Comparison of ENCODE assay signal across 35 cellular contexts in genomic region chr18:50169149-50169548, GRCh38. TPM values are rescaled to one million over a fixed set of nuclear protein-coding genes. Genes with fewer than 3 reads are reported as not detected.
"Had no signal": no experiment of that assay in that cellular context is flagged by ENCODE, and none has a peak within 500 bp of the region (broad histone marks: within the 10 kb centered on the region; RNA-seq: fewer than 3 reads in every experiment).

No MANE protein-coding gene starts in this region.

- H3K4me1 ChIP-seq: adrenal gland, ascending aorta, body of pancreas, breast epithelium had no signal

- FAIRE-seq: astrocyte, bronchial epithelial cell, colon had no signal

- DNase-seq: activated effector memory CD4-positive, alpha-beta T cell treated with anti-CD3 and anti-CD28 coated beads, Interleukin-2, amount 50 U/mL, for 16 hours; activated effector memory CD4-positive, alpha-beta T cell treated with Interleukin-2 at 50 U/mL for 16 hours; activated gamma-delta T cell; activated gamma-delta T cell treated with Interleukin-2 at 50 U/mL for 16 hours; activated naive CD4-positive, alpha-beta T cell; activated naive CD4-positive, alpha-beta T cell treated with anti-CD3 and anti-CD28 coated beads for 36 hours; activated naive CD4-positive, alpha-beta T cell treated with anti-CD3 and anti-CD28 coated beads, Interleukin-2, amount 10 ng/mL, durations not matched to agents 7 days and 5 days; activated naive CD4-positive, alpha-beta T cell treated with anti-CD3 and anti-CD28 coated beads, Interleukin-2, amount 50 U/mL, for 16 hours; activated naive CD4-positive, alpha-beta T cell treated with Interleukin-2 at 50 U/mL for 16 hours; activated naive CD8-positive, alpha-beta T cell treated with anti-CD3 and anti-CD28 coated beads for 36 hours; activated naive CD8-positive, alpha-beta T cell treated with anti-CD3 and anti-CD28 coated beads, Interleukin-2, amount 10 ng/mL, durations not matched to agents 7 days and 5 days; activated naive CD8-positive, alpha-beta T cell treated with anti-CD3 and anti-CD28 coated beads, Interleukin-2, amount 50 U/mL, for 24 hours; activated T-cell treated with anti-CD3 and anti-CD28 coated beads, Interleukin-2, amount 50 U/mL, for 4 hours; activated T-cell treated with anti-CD3 and anti-CD28 coated beads, Interleukin-2, amount 50 U/mL, for 48 hours; activated T-cell treated with anti-CD3 and anti-CD28 coated beads, Interleukin-2, amount 50 U/mL, for 72 hours; adrenal gland; amniotic stem cell; amygdala; anterior cingulate cortex; aorta; body of pancreas; brain microvascular endothelial cell; caudate nucleus; central memory CD4-positive, alpha-beta T cell; cerebellar nuclear complex had no signal

- H3K36me3 ChIP-seq: adrenal gland, ascending aorta, brain microvascular endothelial cell, breast epithelium, cardiac muscle cell had no signal

- ATAC-seq: activated naive CD4-positive, alpha-beta T cell treated with anti-CD3 and anti-CD28 coated beads, Interleukin-2, amount 50 U/mL, for 72 hours; activated naive CD8-positive, alpha-beta T cell treated with anti-CD3 and anti-CD28 coated beads, Interleukin-2, amount 50 U/mL, for 24 hours; activated T-cell treated with anti-CD3 and anti-CD28 coated beads, Interleukin-2, amount 50 U/mL, for 4 hours; activated T-cell treated with anti-CD3 and anti-CD28 coated beads, Interleukin-2, amount 50 U/mL, for 72 hours; activated T-helper 17 cell treated with anti-CD3 and anti-CD28 coated beads, Interleukin-2, amount 50 U/mL, for 72 hours; body of pancreas had no signal

- H3K9me3 ChIP-seq: adrenal gland, ascending aorta, body of pancreas, breast epithelium had no signal

- H3K27ac ChIP-seq: adrenal gland, ascending aorta, body of pancreas, brain microvascular endothelial cell, breast epithelium, cardiac muscle cell had no signal

- H3K4me3 ChIP-seq: adrenal gland, ascending aorta, body of pancreas, breast epithelium, cardiac muscle cell had no signal

- H3K27me3 ChIP-seq: adrenal gland, ascending aorta, body of pancreas, brain microvascular endothelial cell, breast epithelium, cardiac muscle cell had no signal

RNA-seq across cellular contexts. Expression of gene MYO5B, which starts 25.8 kb away (rescaled TPM):
- total RNA-seq: activated naive CD8-positive, alpha-beta T cell treated with anti-CD3 and anti-CD28 coated beads, Interleukin-2, amount 10 ng/mL, durations not matched to agents 7 days and 5 days; activated T-helper 1 cell treated with anti-CD3 and anti-CD28 coated beads, Interleukin-12 subunit alpha, Interleukin-12 subunit beta, Interleukin-2, Interleukin-4 antibody, amounts not matched to agents 30 ng/mL and 10 ng/mL and 1 ng/mL, durations not matched to agents 14 hours and 24 hours and 36 hours; activated T-helper 2 cell treated with anti-CD3 and anti-CD28 coated beads, Interferon-gamma antibody, Interleukin-2, Interleukin-4, amounts not matched to agents 10 μg/mL and 5 μg/mL and 100 μg/mL, durations not matched to agents 14 hours and 24 hours and 36 hours had no signal
